ENCODE assay signal across 8 cellular contexts in the genomic region with DNA sequence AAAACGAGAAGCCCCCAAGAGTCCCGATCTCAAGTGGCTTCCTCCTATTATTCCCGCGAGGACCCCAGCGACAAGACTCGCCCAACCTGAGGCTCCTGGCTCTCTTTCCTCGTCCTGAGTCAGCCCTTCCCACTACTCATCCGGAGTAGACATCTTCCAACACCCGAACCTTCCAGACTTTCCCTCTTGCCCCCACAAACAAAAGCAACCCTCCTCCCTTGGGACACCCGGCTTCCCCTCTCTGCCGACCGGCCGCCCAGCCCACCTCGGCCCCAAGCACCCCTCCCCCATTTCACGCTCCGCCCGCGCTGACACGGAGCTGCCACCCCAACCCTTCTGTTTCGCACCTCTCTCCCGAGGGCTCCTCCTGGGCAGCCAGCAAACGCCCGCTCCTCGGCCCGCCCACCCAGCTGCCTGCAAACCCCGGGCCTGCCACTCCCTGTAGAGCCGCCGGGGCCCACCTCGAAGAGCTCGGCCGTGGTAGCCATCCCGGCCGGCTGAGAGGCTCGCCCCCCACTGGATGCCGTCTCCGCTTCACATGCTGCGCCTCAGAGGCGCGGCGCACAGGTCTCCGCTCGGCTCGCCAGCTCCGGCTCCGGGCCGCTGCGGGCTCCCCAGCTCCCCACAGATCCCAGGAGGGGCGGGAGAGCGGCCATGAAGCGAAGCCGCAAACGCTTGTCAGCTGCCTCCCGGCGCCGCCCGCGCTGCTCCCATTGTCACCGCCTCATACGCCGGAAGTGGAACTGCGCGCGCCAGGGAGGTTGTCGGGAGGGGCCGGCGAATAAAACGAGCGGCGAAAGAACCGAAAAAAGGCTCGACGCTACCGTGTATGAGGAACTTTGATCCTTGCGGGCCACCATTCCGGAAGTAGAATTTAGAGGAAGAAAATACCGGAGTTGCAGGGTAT. TPM values are rescaled to one million over a fixed set of nuclear protein-coding genes. Genes with fewer than 3 reads are reported as not detected.
DNase-seq lines count a peak whose midpoint lies in the region; ATAC-seq and TF ChIP-seq lines count a peak whose summit lies in the region.

AP5M1 (plus strand) TSS at position 811 of the 907 bp plus-strand sequence. CDS start 344 bp downstream, outside the sequence.
A gene with protein sequence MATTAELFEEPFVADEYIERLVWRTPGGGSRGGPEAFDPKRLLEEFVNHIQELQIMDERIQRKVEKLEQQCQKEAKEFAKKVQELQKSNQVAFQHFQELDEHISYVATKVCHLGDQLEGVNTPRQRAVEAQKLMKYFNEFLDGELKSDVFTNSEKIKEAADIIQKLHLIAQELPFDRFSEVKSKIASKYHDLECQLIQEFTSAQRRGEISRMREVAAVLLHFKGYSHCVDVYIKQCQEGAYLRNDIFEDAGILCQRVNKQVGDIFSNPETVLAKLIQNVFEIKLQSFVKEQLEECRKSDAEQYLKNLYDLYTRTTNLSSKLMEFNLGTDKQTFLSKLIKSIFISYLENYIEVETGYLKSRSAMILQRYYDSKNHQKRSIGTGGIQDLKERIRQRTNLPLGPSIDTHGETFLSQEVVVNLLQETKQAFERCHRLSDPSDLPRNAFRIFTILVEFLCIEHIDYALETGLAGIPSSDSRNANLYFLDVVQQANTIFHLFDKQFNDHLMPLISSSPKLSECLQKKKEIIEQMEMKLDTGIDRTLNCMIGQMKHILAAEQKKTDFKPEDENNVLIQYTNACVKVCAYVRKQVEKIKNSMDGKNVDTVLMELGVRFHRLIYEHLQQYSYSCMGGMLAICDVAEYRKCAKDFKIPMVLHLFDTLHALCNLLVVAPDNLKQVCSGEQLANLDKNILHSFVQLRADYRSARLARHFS (minus strand): TSS at position 745 of the 907 bp plus-strand sequence. CDS start 257 bp downstream, at position 488.

- peak; percentile 88 for DNase-seq in GM13977 (ENCODE audit: low spot score)
- peak; percentile 90 for DNase-seq in NCI-H1694 (lab: John Stamatoyannopoulos, UW)
- peak; percentile 77 for DNase-seq in amniotic stem cell (lab: John Stamatoyannopoulos, UW)
- DNase-seq in heart right ventricle: peak; percentile 91 to 95
- DNase-seq in posterior cingulate gyrus: peak; percentile 83 to 99 (median 93)
- DNase-seq in upper lobe of left lung: peak; percentile 93 to 97

- H3K4me1 ChIP-seq in heart right ventricle (peaks cover 2 to 62% (median 50%) of the 10 kb centered on the region in 9 donors), upper lobe of left lung (peaks cover 30 to 53% (median 36%) of the 10 kb centered on the region in 4 donors)

- H3K27ac Mint-ChIP-seq in T-helper 1 cell treated with Interleukin-12 subunit alpha and Interleukin-12 subunit beta and Interleukin-4 antibody, amounts not matched to agents 30 μg/mL and 1 μg/mL, for 36 hours: peak within 1 kb of the TSS; percentile 99

- ATAC-seq in HG02884 (IDR thresholded peaks at IDR 0.05; ENCODE audit: unreplicated experiment) (peak; percentile 83), heart right ventricle (peak; percentile 96 to 99 (median 96)), upper lobe of left lung (ENCODE audit: low FRiP score in 2 of 2) (peak; percentile 96 to 97)

- H3K9me3 Mint-ChIP-seq in T-helper 1 cell treated with Interleukin-12 subunit alpha and Interleukin-12 subunit beta and Interleukin-4 antibody, amounts not matched to agents 30 μg/mL and 1 μg/mL, for 36 hours: no peaks in the 10 kb centered on the region

- TF ChIP-seq CTCF in GM13977 (IDR thresholded peaks at IDR 0.05; ENCODE audit: extremely low read depth, insufficient read depth, missing control alignments): peak; percentile 1
- TF ChIP-seq CTCF in heart right ventricle (IDR thresholded peaks at IDR 0.05): peak in 3 of 9 donors; percentile 8 to 10 (median 9)
- peak in 4 of 6 experiments; percentile 13 to 56 (median 37) for TF ChIP-seq CTCF in upper lobe of left lung (IDR thresholded peaks at IDR 0.05)

- peaks cover 8% of the 10 kb centered on the region for H3K36me3 Mint-ChIP-seq in T-helper 1 cell treated with Interleukin-12 subunit alpha and Interleukin-12 subunit beta and Interleukin-4 antibody, amounts not matched to agents 30 μg/mL and 1 μg/mL, for 36 hours (ENCODE audit: low read depth)

- no peaks in the 10 kb centered on the region for H3K9me3 ChIP-seq in heart right ventricle
- H3K9me3 ChIP-seq in upper lobe of left lung: no peaks in the 10 kb centered on the region

- H3K4me3 Mint-ChIP-seq in T-helper 1 cell treated with Interleukin-12 subunit alpha and Interleukin-12 subunit beta and Interleukin-4 antibody, amounts not matched to agents 30 μg/mL and 1 μg/mL, for 36 hours: peak within 1 kb of the TSS; percentile 99

- intact Hi-C loops in heart right ventricle (cut with DNase I) (loop anchor here in 1 of 10 donors (10.0 kb wide), 1 partner anchor 126 kb away; the partner anchor contains the start of gene NAA30), posterior cingulate gyrus (cut with DNase I) (loop anchor here (5.0 kb wide), 1 partner anchor 124 kb away; the partner anchor contains the start of gene NAA30)

- peak within 1 kb of the TSS; percentile 88 to 99 (median 94) for H3K27ac ChIP-seq in heart right ventricle
- peak within 1 kb of the TSS; percentile 94 to 99 (median 96) for H3K27ac ChIP-seq in upper lobe of left lung

- peak; percentile 26 to 81 (median 52) for TF ChIP-seq POLR2A in upper lobe of left lung (IDR thresholded peaks at IDR 0.05)

- H3K36me3 ChIP-seq in heart right ventricle: peaks cover 0 to 10% (median 0%) of the 10 kb centered on the region in 9 donors
- peaks cover 0 to 2% (median 0%) of the 10 kb centered on the region in 4 donors for H3K36me3 ChIP-seq in upper lobe of left lung

- H3K27me3 Mint-ChIP-seq in T-helper 1 cell treated with Interleukin-12 subunit alpha and Interleukin-12 subunit beta and Interleukin-4 antibody, amounts not matched to agents 30 μg/mL and 1 μg/mL, for 36 hours (ENCODE audit: low read depth): no peaks in the 10 kb centered on the region

- WGBS in heart right ventricle, 2 donors: 0% methylated on average over 74 to 76 of the region's 76 CpGs
- 0 to 1% methylated on average over 55 to 62 of the region's 76 CpGs for WGBS in upper lobe of left lung, 2 donors

- peaks cover 50% of the 10 kb centered on the region for H3K4me1 Mint-ChIP-seq in T-helper 1 cell treated with Interleukin-12 subunit alpha and Interleukin-12 subunit beta and Interleukin-4 antibody, amounts not matched to agents 30 μg/mL and 1 μg/mL, for 36 hours (ENCODE audit: low read depth)

- H3K27me3 ChIP-seq in heart right ventricle (no peaks in the 10 kb centered on the region), upper lobe of left lung (no peaks in the 10 kb centered on the region)

- peak in 1 of 4 donors; percentile 63 for TF ChIP-seq EP300 in upper lobe of left lung (IDR thresholded peaks at IDR 0.05)

- H3K4me3 ChIP-seq in heart right ventricle: peak within 1 kb of the TSS; percentile 55 to 97 (median 82)
- peak within 1 kb of the TSS; percentile 56 to 93 (median 78) for H3K4me3 ChIP-seq in upper lobe of left lung

- in situ Hi-C loops in GM13977 (cut with MboI; ENCODE audit: low pct_unique_long_range_greater_than_20kb, low sequenced_read_pairs, unreplicated experiment): no loop called here

RNA-seq across cellular contexts. Expression of gene AP5M1, which starts in this region (rescaled TPM):
- 10 to 100 TPM; 41.1 to 56.8 (median 47.8) TPM for total RNA-seq in heart right ventricle
- 10 to 100 TPM in 1 of 2 donors, 1 to 10 TPM in 1; 4.7 to 13.7 TPM for polyA plus RNA-seq in heart right ventricle
- 10 to 100 TPM; 17.8 to 38.1 (median 24.9) TPM for total RNA-seq in upper lobe of left lung

RNA-seq across cellular contexts. Expression of the second gene that starts in this region (rescaled TPM):
- total RNA-seq in heart right ventricle (10 to 100 TPM; 54.7 to 70.1 (median 61.4) TPM), upper lobe of left lung (10 to 100 TPM; 21.4 to 63.2 (median 48.0) TPM)
- 10 to 100 TPM in 1 of 2 donors, 1 to 10 TPM in 1; 5.5 to 12.9 TPM for polyA plus RNA-seq in heart right ventricle

Comparison
In these comparisons a context has a peak if more than half of its experiments do, and no peak if none do; other contexts are left out.
1. Peak in every context shown above with its lines: DNase-seq, ATAC-seq, H3K4me3 ChIP-seq and H3K27ac ChIP-seq.